ENCODE assay signal across 28 cellular contexts in the genomic region with DNA sequence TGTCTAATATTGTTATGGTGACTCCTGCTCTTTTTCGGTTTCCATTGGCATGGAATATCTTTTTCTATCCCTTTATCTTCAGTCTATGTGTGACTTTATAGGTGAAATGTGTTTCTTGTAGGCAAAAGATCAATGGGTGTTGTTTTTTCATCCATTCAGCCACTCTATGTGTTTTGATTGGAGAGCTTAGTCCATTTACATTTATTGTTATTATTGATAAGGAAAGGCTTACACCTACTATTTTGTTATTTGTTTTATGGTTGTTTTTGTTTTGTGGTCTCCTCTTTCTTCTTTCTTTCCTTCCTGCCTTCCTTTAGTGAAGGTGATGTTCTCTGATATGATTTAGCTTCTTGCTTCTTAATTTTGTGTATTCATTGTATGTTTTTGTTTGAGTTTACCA.
"Had no signal": no experiment of that assay in that cellular context is flagged by ENCODE, and none has a peak within 500 bp of the region (broad histone marks: within the 10 kb centered on the region; RNA-seq: fewer than 3 reads in every experiment).

No MANE protein-coding gene starts in this region.

- H3K27ac ChIP-seq: colonic mucosa, coronary artery, dorsolateral prefrontal cortex, epithelial cell of prostate, esophagus muscularis mucosa, esophagus squamous epithelium, foreskin keratinocyte, gastrocnemius medialis, gastroesophageal sphincter, heart left ventricle, heart right ventricle had no signal

- ATAC-seq: effector memory CD8-positive, alpha-beta T cell; esophagus mucosa; foreskin keratinocyte; gastrocnemius medialis; gastroesophageal sphincter; heart left ventricle; heart right ventricle had no signal

- H3K36me3 ChIP-seq: colonic mucosa, esophagus muscularis mucosa, esophagus squamous epithelium, gastrocnemius medialis, gastroesophageal sphincter, heart left ventricle, heart right ventricle had no signal

- FAIRE-seq: colon, endometrium, endothelial cell of umbilical vein, frontal cortex had no signal

- DNase-seq: colonic mucosa; cortex of kidney; dermis blood vessel endothelial cell; dorsolateral prefrontal cortex; effector CD4-positive, alpha-beta T cell; effector CD8-positive, alpha-beta T cell; effector memory CD4-positive, alpha-beta T cell; effector memory CD8-positive, alpha-beta T cell; endodermal cell; erythroblast; esophagus squamous epithelium; foreskin fibroblast; foreskin keratinocyte; foreskin melanocyte; gastrocnemius medialis; glutamatergic neuron; head of caudate nucleus; heart left ventricle; heart right ventricle had no signal

- H3K4me1 ChIP-seq: colonic mucosa, esophagus muscularis mucosa, esophagus squamous epithelium, foreskin keratinocyte, gastrocnemius medialis, gastroesophageal sphincter, heart left ventricle, heart right ventricle had no signal

- H3K4me3 ChIP-seq: colonic mucosa, coronary artery, dorsolateral prefrontal cortex, esophagus muscularis mucosa, esophagus squamous epithelium, gastrocnemius medialis, gastroesophageal sphincter, heart left ventricle, heart right ventricle had no signal

- H3K27me3 ChIP-seq: colonic mucosa, dorsolateral prefrontal cortex, esophagus muscularis mucosa, esophagus squamous epithelium, foreskin keratinocyte, gastrocnemius medialis, gastroesophageal sphincter, heart right ventricle had no signal

- H3K9me3 ChIP-seq: colonic mucosa had no signal
